ENCODE assay signal across 9 cellular contexts in the genomic region with DNA sequence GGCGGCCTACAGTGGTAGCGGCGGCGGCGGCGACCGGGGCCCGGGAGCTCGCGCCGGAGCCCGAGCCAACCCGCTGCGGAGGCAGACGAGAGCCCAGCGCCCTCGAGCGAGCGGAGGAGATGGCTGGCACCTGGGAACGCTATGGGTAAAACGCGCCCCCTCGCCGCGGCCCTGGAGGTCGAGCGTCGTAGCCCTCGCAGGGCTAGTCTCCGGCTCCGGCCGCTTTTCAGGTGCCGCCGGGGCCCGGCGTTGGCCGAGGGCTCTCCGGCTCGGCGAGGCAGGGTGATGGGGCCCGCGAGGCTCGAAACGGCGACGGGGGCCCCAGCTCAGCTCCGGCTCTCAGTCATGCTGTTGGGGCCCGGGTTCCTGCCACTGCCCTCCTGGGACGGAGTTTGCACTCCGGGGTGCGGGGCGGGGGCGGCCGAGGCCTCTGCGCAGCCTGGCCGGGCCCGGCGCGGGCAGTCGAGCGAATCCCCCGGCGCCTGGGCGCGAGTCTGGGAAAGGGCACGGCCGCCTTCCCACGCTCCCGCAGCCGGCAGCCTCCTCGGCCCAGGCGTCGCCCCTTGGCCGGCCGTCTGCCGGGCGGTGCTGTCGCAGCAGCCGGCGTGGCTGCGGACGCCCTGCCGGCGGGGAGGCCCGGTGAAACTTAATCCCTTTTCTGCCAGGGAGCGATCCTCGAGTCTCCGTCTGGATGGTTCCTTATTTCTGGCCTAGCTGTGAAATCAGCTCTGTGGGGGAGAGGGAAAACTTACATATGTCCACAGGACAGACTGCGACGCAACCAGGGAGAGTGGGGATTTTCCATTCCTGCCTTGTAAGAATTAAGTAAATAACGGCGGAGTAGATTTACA. TPM values are rescaled to one million over a fixed set of nuclear protein-coding genes. Genes with fewer than 3 reads are reported as not detected.
DNase-seq lines count a peak whose midpoint lies in the region; ATAC-seq and TF ChIP-seq lines count a peak whose summit lies in the region.
"Had no signal": no experiment of that assay in that cellular context is flagged by ENCODE, and none has a peak within 500 bp of the region (broad histone marks: within the 10 kb centered on the region; RNA-seq: fewer than 3 reads in every experiment).

No MANE protein-coding gene starts in this region.

- H3K4me1 ChIP-seq in adrenal gland (replicated peaks in 1 of 2) = peaks cover 0 to 7% of the 10 kb centered on the region in 2 donors
- H3K4me1 ChIP-seq in right atrium auricular region = no peaks in the 10 kb centered on the region

- H3K9me3 ChIP-seq in adrenal gland (replicated peaks in 1 of 3) (no peaks in the 10 kb centered on the region), right atrium auricular region (no peaks in the 10 kb centered on the region)

- H3K4me3 ChIP-seq in adrenal gland (peak overlapping the region in 2 of 4 donors; percentile 47 to 69), right atrium auricular region (peak overlapping the region; percentile 39 to 50)

- ATAC-seq in HG03097 (IDR thresholded peaks at IDR 0.05; ENCODE audit: low FRiP score, unreplicated experiment) = peak; percentile 44

- TF ChIP-seq CTCF in RWPE1 (conservative IDR thresholded peaks at IDR 0.05; ENCODE audit: low read depth) (no peak), adrenal gland (IDR thresholded peaks at IDR 0.05) (peak in 1 of 6 experiments; percentile 3), right atrium auricular region (IDR thresholded peaks at IDR 0.05) (no peak)

- 1 to 43% (median 16%) methylated on average over 4 to 90 of the region's 92 CpGs for WGBS in adrenal gland, 4 donors

- intact Hi-C loops in adrenal gland (cut with DNase I) = no loop called here

- DNase-seq in NCI-H1417 (lab: John Stamatoyannopoulos, UW) = peak; percentile 16 to 84 (median 74)
- DNase-seq in NCI-H1417 treated with DMSO at 0.1 percent for 48 hours (lab: John Stamatoyannopoulos, UW) = no peak
- peak; percentile 11 for DNase-seq in RWPE1 (ENCODE audit: low spot score)
- DNase-seq in adrenal gland = peak; percentile 27 to 53 (median 34)
- no peak for DNase-seq in right atrium auricular region (ENCODE audit: low spot score)
- DNase-seq in putamen (ENCODE audit: low spot score) = peak; percentile 13
- no peak for DNase-seq in NCI-H446 treated with DMSO at 0.1 percent for 48 hours (lab: John Stamatoyannopoulos, UW)

- H3K27me3 ChIP-seq in adrenal gland (peaks cover 3% of the 10 kb centered on the region), right atrium auricular region (no peaks in the 10 kb centered on the region)

- H3K27ac ChIP-seq in RWPE1 (peak overlapping the region; percentile 79), adrenal gland (peak overlapping the region; percentile 21 to 96 (median 89)), right atrium auricular region (peak overlapping the region; percentile 76 to 82)

- POLR2A ChIA-PET in RWPE1 (lab: Yijun Ruan, JAX; ENCODE audit: low non-redundant PET) = no interaction called here

- H3K36me3 ChIP-seq in adrenal gland (replicated peaks in 1 of 2) = no peaks in the 10 kb centered on the region
- H3K36me3 ChIP-seq in right atrium auricular region = no peaks in the 10 kb centered on the region

- TF ChIP-seq POLR2A in adrenal gland (IDR thresholded peaks at IDR 0.05) = peak in 1 of 2 donors; percentile 51

- CTCF ChIA-PET in RWPE1 (lab: Yijun Ruan, JAX) = interaction anchor here (0.6 kb wide), 1 partner anchor 375 kb away, joined by 3 read pairs; no protein-coding TSS in a partner anchor

RNA-seq across cellular contexts. Expression of a gene that starts 0.8 kb away (rescaled TPM):
- total RNA-seq in adrenal gland (10 to 100 TPM; 21.9 to 55.4 (median 41.8) TPM), right atrium auricular region (10 to 100 TPM in 1 of 2 donors, 1 to 10 TPM in 1; 4.8 to 10.8 TPM)
- polyA plus RNA-seq in adrenal gland = 10 to 100 TPM in 1 of 3 donors, 1 to 10 TPM in 2; 3.5 to 18.1 (median 3.8) TPM

RNA-seq across cellular contexts. Expression of a gene that starts 49.0 kb away (rescaled TPM):
- total RNA-seq in adrenal gland (1 to 10 TPM in 6 of 8 donors, under 1 TPM in 2; 0.26 to 3.5 (median 1.3) TPM), right atrium auricular region (not detected)
- 1 to 10 TPM in 1 of 3 donors, under 1 TPM in 2; 0.40 to 2.3 (median 0.91) TPM for polyA plus RNA-seq in adrenal gland
- total RNA-seq: pulmonary artery endothelial cell had no signal

RNA-seq across cellular contexts. Expression of a gene that starts 50.9 kb away (rescaled TPM):
- 100 to 1,000 TPM; 191 to 474 (median 379) TPM for total RNA-seq in adrenal gland
- 100 to 1,000 TPM; 132 to 226 (median 146) TPM for polyA plus RNA-seq in adrenal gland
- 100 to 1,000 TPM; 184 to 193 TPM for total RNA-seq in right atrium auricular region

Comparison
In these comparisons a context has a peak if more than half of its experiments do, and no peak if none do; other contexts are left out.
1. DNase-seq: peak in NCI-H1417 (3 of 3), RWPE1 (single experiment), adrenal gland (7 of 7) and putamen (single experiment); none in NCI-H1417 treated with DMSO at 0.1 percent for 48 hours (single experiment), right atrium auricular region (single experiment) and NCI-H446 treated with DMSO at 0.1 percent for 48 hours (single experiment).
2. Peak in every context shown above with its lines, with median percentiles within 50 percentile points of each other: H3K27ac ChIP-seq.